In the genomic region with DNA sequence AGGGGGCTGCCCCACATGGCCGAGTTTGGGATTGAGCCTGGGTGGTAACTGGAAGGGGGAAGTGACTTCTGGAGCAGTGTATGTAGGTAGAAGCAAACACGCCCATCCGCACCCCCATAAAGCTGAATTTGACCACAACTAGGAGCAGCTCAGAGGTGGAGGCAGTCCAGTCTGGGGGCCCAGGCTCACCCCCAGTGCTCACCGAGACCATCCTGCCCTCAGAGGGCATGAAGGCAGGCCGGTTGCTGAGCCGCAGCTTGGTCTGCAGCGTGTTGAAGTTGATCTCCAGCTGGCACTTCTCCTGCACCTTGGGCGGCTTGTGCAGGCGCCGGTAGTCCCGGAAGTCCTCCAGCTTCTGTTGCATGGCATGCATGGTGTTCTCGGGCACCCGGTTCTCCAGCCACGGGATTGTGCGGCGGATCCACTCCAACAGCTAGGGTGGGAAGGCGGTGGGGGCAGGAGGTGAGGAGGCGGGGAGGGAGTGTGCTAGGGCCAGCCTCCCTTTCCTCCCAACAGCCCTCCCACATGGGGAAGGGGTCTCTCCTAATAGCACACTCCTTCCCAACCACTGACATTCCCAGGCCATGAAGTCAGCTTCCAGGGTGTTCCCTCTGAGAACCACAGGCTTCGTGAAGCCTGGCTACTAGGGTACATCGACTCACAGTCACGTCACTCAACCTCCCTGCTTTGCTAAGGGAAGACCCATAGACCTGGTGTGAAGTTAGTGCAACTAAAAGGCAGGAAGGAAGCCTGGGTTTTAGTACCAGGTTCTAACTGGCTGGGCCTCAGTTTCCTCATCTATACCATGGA, we compare ENCODE assay signal across 19 cellular contexts.
DNase-seq lines count a peak whose midpoint lies in the region; TF ChIP-seq lines count a peak whose summit lies in the region.
"Had no signal": no experiment of that assay in that cellular context is flagged by ENCODE, and none has a peak within 500 bp of the region (broad histone marks: within the 10 kb centered on the region; RNA-seq: fewer than 3 reads in every experiment).

No MANE protein-coding gene starts in this region.

- H4K20me1 ChIP-seq in smooth muscle cell (ENCODE audit: low read depth): peaks cover 99% of the 10 kb centered on the region

- peak; percentile 83 for DNase-seq in ELR (ENCODE audit: low read depth)
- DNase-seq in ascending aorta (ENCODE audit: low spot score in 2 of 2): no peak
- DNase-seq in iris pigment epithelial cell (ENCODE audit: low read depth): peak; percentile 75
- no peak for DNase-seq in smooth muscle cell (lab: John Stamatoyannopoulos, UW; ENCODE audit: unreplicated experiment)
- DNase-seq in DMS53 (lab: John Stamatoyannopoulos, UW): no peak
- no peak for DNase-seq in germinal center (ENCODE audit: low spot score)
- DNase-seq in prostate gland (ENCODE audit: low spot score): no peak
- no peak for DNase-seq in NCI-H146 (lab: John Stamatoyannopoulos, UW)
- DNase-seq: activated CD8-positive, alpha-beta T cell treated with anti-CD3 and anti-CD28 coated beads for 36 hours; activated gamma-delta T cell treated with Interleukin-2 at 50 U/mL for 16 hours; CD8-positive, alpha-beta memory T cell; erythroblast; KBM-7; NCI-H1694; Right ventricle myocardium superior; stimulated activated CD4-positive, alpha-beta T cell treated with anti-CD3 and anti-CD28 coated beads, Interleukin-4, amount 100 ng/mL, for 24 hours; stimulated activated naive CD4-positive, alpha-beta T cell; T1000 had no signal

- peaks cover 66% of the 10 kb centered on the region for H3F3A ChIP-seq in smooth muscle cell (ENCODE audit: low read depth)

- H3K4me3 ChIP-seq in ascending aorta (no peak overlapping the region), smooth muscle cell (no peak overlapping the region), prostate gland (no peak overlapping the region)
- H3K4me3 ChIP-seq: psoas muscle had no signal

- no peak for TF ChIP-seq CTCF in ascending aorta (IDR thresholded peaks at IDR 0.05)
- TF ChIP-seq CTCF in smooth muscle cell (IDR thresholded peaks at IDR 0.05; ENCODE audit: borderline replicate concordance, insufficient read depth, poor library complexity, severe bottlenecking): no peak
- TF ChIP-seq CTCF in prostate gland (IDR thresholded peaks at IDR 0.05): no peak

- no peaks in the 10 kb centered on the region for H3K27me3 ChIP-seq in ascending aorta
- H3K27me3 ChIP-seq in smooth muscle cell (ENCODE audit: low read depth): no peaks in the 10 kb centered on the region
- no peaks in the 10 kb centered on the region for H3K27me3 ChIP-seq in prostate gland (replicated peaks; ENCODE audit: insufficient read depth)

- no peak overlapping the region for H3K4me2 ChIP-seq in smooth muscle cell

- peak overlapping the region; percentile 81 to 87 for H3K27ac ChIP-seq in ascending aorta
- peak overlapping the region; percentile 70 for H3K27ac ChIP-seq in smooth muscle cell (ENCODE audit: low read depth)
- H3K27ac ChIP-seq in prostate gland: no peak overlapping the region
- H3K27ac ChIP-seq: psoas muscle had no signal

- H3K9me3 ChIP-seq in ascending aorta (no peaks in the 10 kb centered on the region), smooth muscle cell (replicated peaks; ENCODE audit: low read depth) (no peaks in the 10 kb centered on the region), prostate gland (no peaks in the 10 kb centered on the region)
- H3K9me3 ChIP-seq: psoas muscle had no signal

- H3K79me2 ChIP-seq in smooth muscle cell (ENCODE audit: low read depth): peaks cover 30% of the 10 kb centered on the region

- H3K4me1 ChIP-seq in ascending aorta: peaks cover 6 to 33% of the 10 kb centered on the region in 2 donors
- no peaks in the 10 kb centered on the region for H3K4me1 ChIP-seq in smooth muscle cell (ENCODE audit: low read depth)
- no peaks in the 10 kb centered on the region for H3K4me1 ChIP-seq in prostate gland (replicated peaks)
- H3K4me1 ChIP-seq: psoas muscle had no signal

- no peak overlapping the region for H3K9ac ChIP-seq in smooth muscle cell (ENCODE audit: low read depth)

- H2AFZ ChIP-seq in smooth muscle cell (ENCODE audit: low read depth): no peak overlapping the region

- 85% methylated on average over 16 of the region's 21 CpGs for WGBS in smooth muscle cell (ENCODE audit: low lambda C conversion rate)
- WGBS in prostate gland: 87% methylated on average over 21 of the region's 21 CpGs

- TF ChIP-seq POLR2A in prostate gland (IDR thresholded peaks at IDR 0.05): no peak

- H3K36me3 ChIP-seq in ascending aorta: peaks cover 82 to 92% of the 10 kb centered on the region in 2 donors
- H3K36me3 ChIP-seq in smooth muscle cell (ENCODE audit: low read depth): peaks cover 40% of the 10 kb centered on the region
- peaks cover 0 to 9% of the 10 kb centered on the region in 2 donors for H3K36me3 ChIP-seq in prostate gland

- intact Hi-C loops in ascending aorta (cut with DNase I) (no loop called here), prostate gland (cut with DNase I) (no loop called here)

Comparison
In these comparisons a context has a peak if more than half of its experiments do, and no peak if none do; other contexts are left out.
1. DNase-seq: peak in ELR (single experiment) and iris pigment epithelial cell (single experiment); none in ascending aorta (0 of 2), smooth muscle cell (single experiment), DMS53 (single experiment), germinal center (single experiment), prostate gland (single experiment) and NCI-H146 (single experiment).
2. H3K27ac ChIP-seq: peak in ascending aorta (2 of 2) and smooth muscle cell (single experiment); none in prostate gland (0 of 2).